ENCODE assay signal across 8 cellular contexts in the genomic region with DNA sequence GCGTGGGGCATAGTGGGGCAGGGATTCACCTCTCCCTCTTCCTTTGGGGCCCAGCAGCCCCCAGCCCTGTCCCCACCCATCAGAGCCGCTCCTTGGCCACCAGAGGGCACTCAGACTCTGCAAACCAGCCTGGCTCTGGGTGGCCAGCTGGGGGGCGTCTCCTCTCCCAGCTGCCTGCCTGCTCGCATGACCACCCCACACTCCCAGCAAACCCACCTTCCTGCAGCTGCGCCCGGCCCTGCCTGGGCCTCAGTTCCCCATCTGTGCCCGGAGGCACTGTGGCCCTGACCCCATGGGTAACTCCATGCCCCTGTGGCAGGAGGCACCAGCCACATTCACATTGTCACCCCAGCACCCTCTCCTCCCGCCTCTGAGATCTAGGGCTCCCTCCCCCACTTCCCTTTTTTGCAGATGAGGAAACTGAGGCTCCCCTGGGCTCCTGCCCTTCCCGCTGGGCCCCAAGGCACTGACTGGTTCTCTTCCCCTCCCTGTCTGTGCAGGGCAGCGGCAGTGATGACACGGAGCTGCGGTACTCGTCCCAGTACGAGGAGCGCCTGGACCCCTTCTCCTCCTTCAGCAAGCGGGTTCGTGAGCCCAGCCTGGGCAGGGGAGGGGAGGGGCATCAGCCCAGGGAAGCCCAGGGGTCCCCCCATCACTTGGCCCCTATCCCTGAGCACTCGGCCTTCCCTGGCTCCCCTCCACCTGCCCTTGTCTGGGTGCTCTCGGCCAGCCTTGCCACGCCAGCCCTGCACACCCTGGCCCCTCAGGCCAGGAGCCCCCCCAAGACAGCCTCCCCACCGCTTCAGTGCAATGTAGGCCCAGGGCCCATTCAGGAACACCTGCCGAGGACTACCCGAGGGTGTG. TPM values are rescaled to one million over a fixed set of nuclear protein-coding genes. Genes with fewer than 3 reads are reported as not detected.
DNase-seq lines count a peak whose midpoint lies in the region; ATAC-seq and TF ChIP-seq lines count a peak whose summit lies in the region.

No MANE protein-coding gene starts in this region.

- peaks cover 2% of the 10 kb centered on the region for H3K27me3 Mint-ChIP-seq in activated T-cell treated with anti-CD3 and anti-CD28 coated beads, Interleukin-2, amount 50 U/mL, for 24 hours

- H3K9me3 ChIP-seq in fibroblast of lung (ENCODE audit: control insufficient read depth, insufficient read depth, low read depth, low read length): no peaks in the 10 kb centered on the region

- H3K27ac Mint-ChIP-seq in activated T-cell treated with anti-CD3 and anti-CD28 coated beads, Interleukin-2, amount 50 U/mL, for 24 hours: peak overlapping the region; percentile 61

- no peak overlapping the region for H2AFZ ChIP-seq in fibroblast of lung (ENCODE audit: low read length)

- no peaks in the 10 kb centered on the region for H3K36me3 ChIP-seq in fibroblast of lung (ENCODE audit: control insufficient read depth, insufficient read depth, low read length)

- peak; percentile 65 for ATAC-seq in HG03095 (IDR thresholded peaks at IDR 0.05; ENCODE audit: unreplicated experiment)

- H4K20me1 ChIP-seq in fibroblast of lung (ENCODE audit: control insufficient read depth, extremely low read depth, insufficient read depth, low read length): no peaks in the 10 kb centered on the region

- H3K9ac ChIP-seq in fibroblast of lung (ENCODE audit: insufficient read depth, low read length): no peak overlapping the region

- no peaks in the 10 kb centered on the region for H3K9me3 Mint-ChIP-seq in activated T-cell treated with anti-CD3 and anti-CD28 coated beads, Interleukin-2, amount 50 U/mL, for 24 hours

- H3K4me3 ChIP-seq in AG04449 (ENCODE audit: low read depth, low read length) (no peak overlapping the region), fibroblast of lung (replicated peaks in 1 of 4; ENCODE audit: control extremely low read depth in 1 of 4, insufficient read depth in 1 of 4, low read depth in 3 of 4, low read length in 4 of 4) (no peak overlapping the region)

- in situ Hi-C loops in GM13977 (cut with MboI; ENCODE audit: low pct_unique_long_range_greater_than_20kb, low sequenced_read_pairs, unreplicated experiment): loop anchor here (5.0 kb wide), 1 partner anchor 113 kb away; no protein-coding TSS in a partner anchor

- no peaks in the 10 kb centered on the region for H3K79me2 ChIP-seq in fibroblast of lung (ENCODE audit: control insufficient read depth, insufficient read depth, low read length)

- H3K4me1 Mint-ChIP-seq in activated T-cell treated with anti-CD3 and anti-CD28 coated beads, Interleukin-2, amount 50 U/mL, for 24 hours (ENCODE audit: low read depth): peaks cover 12% of the 10 kb centered on the region

- POLR2A ChIA-PET in AG04449 (lab: Yijun Ruan, JAX): interaction anchor here (1.1 kb wide), 1 partner anchor 122 kb away, joined by 3 read pairs; no protein-coding TSS in a partner anchor

- no peak for DNase-seq in AG04449 (ENCODE audit: low read depth, low spot score)
- peak; percentile 87 for DNase-seq in GM13977 (ENCODE audit: low spot score)
- DNase-seq in NOMO-1 treated with DMSO at 0.1 percent for 48 hours (lab: John Stamatoyannopoulos, UW; ENCODE audit: unreplicated experiment): peak; percentile 54
- peak; percentile 74 for DNase-seq in activated T-cell treated with anti-CD3 and anti-CD28 coated beads, Interleukin-2, amount 50 U/mL, for 24 hours
- peak; percentile 51 to 54 for DNase-seq in fibroblast of lung (ENCODE audit: low read depth in 2 of 2)
- peak; percentile 19 for DNase-seq in occipital lobe (lab: John Stamatoyannopoulos, UW)
- DNase-seq in cortex of kidney (lab: John Stamatoyannopoulos, UW): no peak

- H3K27me3 ChIP-seq in fibroblast of lung (ENCODE audit: control insufficient read depth, insufficient read depth, low read length): no peaks in the 10 kb centered on the region

- TF ChIP-seq CTCF in AG04449 (IDR thresholded peaks at IDR 0.05; ENCODE audit: insufficient read depth, low read length, missing control alignments): peak; percentile 87
- TF ChIP-seq CTCF in GM13977 (IDR thresholded peaks at IDR 0.05; ENCODE audit: extremely low read depth, insufficient read depth, missing control alignments): peak; percentile 93
- TF ChIP-seq CTCF in fibroblast of lung (conservative IDR thresholded peaks at IDR 0.05 in 1 of 2, IDR thresholded peaks at IDR 0.05 in 1 of 2; ENCODE audit: low read depth in 1 of 2, low read length in 2 of 2): peak; percentile 77 to 87

- H3K4me2 ChIP-seq in fibroblast of lung (ENCODE audit: extremely low read depth, insufficient read depth, low read length): no peak overlapping the region

- CTCF ChIA-PET in AG04449 (lab: Yijun Ruan, JAX): interaction anchor here (0.7 to 11.1 kb wide), 4 partner anchors 105 to 677 kb away, joined by 3 to 228 read pairs (median 4); partner anchors contain the start of gene PRKRIP1

- no peaks in the 10 kb centered on the region for H3K36me3 Mint-ChIP-seq in activated T-cell treated with anti-CD3 and anti-CD28 coated beads, Interleukin-2, amount 50 U/mL, for 24 hours (ENCODE audit: low read depth)

- no peaks in the 10 kb centered on the region for H3K4me1 ChIP-seq in fibroblast of lung (ENCODE audit: control insufficient read depth, extremely low read depth, insufficient read depth, low read length)

- H3K4me3 Mint-ChIP-seq in activated T-cell treated with anti-CD3 and anti-CD28 coated beads, Interleukin-2, amount 50 U/mL, for 24 hours: no peak overlapping the region

- H3K27ac ChIP-seq in fibroblast of lung (ENCODE audit: insufficient read depth, low read length): no peak overlapping the region

RNA-seq across cellular contexts. Expression of gene SH2B2, which starts 6.9 kb away (rescaled TPM):
- total RNA-seq in fibroblast of lung (2.0 and 2.3 TPM in 2 replicates), occipital lobe (11.9 TPM)
- 0.18 and 0.43 TPM in 2 replicates for polyA plus RNA-seq in fibroblast of lung
- 0.71 and 1.2 TPM in 2 replicates for polyA plus RNA-seq in fibroblast of lung (2012)
- 1.4 and 2.5 TPM in 2 replicates for polyA minus RNA-seq in fibroblast of lung (ENCODE audit: low replicate concordance)

Comparison
In these comparisons a context has a peak if more than half of its experiments do, and no peak if none do; other contexts are left out.
1. DNase-seq: peak in GM13977 (single experiment), NOMO-1 treated with DMSO at 0.1 percent for 48 hours (single experiment), activated T-cell treated with anti-CD3 and anti-CD28 coated beads, Interleukin-2, amount 50 U/mL, for 24 hours (single experiment), fibroblast of lung (2 of 2) and occipital lobe (single experiment); none in AG04449 (single experiment) and cortex of kidney (single experiment).
2. Peak in every context shown above with its lines, with median percentiles within 50 percentile points of each other: CTCF ChIP-seq.